Comparison of ENCODE assay signal across 1 cellular context in genomic region chr6:28943557-28944411, GRCh38.
TF ChIP-seq lines count a peak whose summit lies in the region.

No MANE protein-coding gene starts in this region.

TF ChIP-seq in HepG2, 621 proteins besides CTCF, POLR2A, EP300 and RAD21 (continued from another document and continues in another):
- peak; percentile 43 for TF ChIP-seq HNF1B (CRISPR knock-in tag; IDR thresholded peaks at IDR 0.05)
- no peak for TF ChIP-seq ZNF879 (CRISPR knock-in tag; IDR thresholded peaks at IDR 0.05)
- TF ChIP-seq ZBTB37 (CRISPR knock-in tag; IDR thresholded peaks at IDR 0.05): 0 out of 2 replicates have a peak, but pooled peaks have one; percentile 61
- TF ChIP-seq ZNF567 (CRISPR knock-in tag; IDR thresholded peaks at IDR 0.05; ENCODE audit: borderline replicate concordance): peak; percentile 93
- TF ChIP-seq MAF1 (CRISPR knock-in tag; IDR thresholded peaks at IDR 0.05; ENCODE audit: borderline replicate concordance): peak; percentile 81; the same call in 1 of the 2 replicates
- TF ChIP-seq ZNF891 (CRISPR knock-in tag; IDR thresholded peaks at IDR 0.05): peak; percentile 83
- TF ChIP-seq HOXA5 (CRISPR knock-in tag; IDR thresholded peaks at IDR 0.05): peak; percentile 81
- TF ChIP-seq, protein P1, sequence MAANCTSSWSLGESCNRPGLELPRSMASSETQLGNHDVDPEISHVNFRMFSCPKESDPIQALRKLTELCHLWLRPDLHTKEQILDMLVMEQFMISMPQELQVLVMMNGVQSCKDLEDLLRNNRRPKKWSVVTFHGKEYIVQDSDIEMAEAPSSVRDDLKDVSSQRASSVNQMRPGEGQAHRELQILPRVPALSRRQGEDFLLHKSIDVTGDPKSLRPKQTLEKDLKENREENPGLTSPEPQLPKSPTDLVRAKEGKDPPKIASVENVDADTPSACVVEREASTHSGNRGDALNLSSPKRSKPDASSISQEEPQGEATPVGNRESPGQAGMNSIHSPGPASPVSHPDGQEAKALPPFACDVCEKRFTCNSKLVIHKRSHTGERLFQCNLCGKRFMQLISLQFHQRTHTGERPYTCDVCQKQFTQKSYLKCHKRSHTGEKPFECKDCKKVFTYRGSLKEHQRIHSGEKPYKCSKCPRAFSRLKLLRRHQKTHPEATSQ (CRISPR knock-in tag; IDR thresholded peaks at IDR 0.05; ENCODE audit: borderline replicate concordance): no peak
- peak; percentile 75 for TF ChIP-seq GATAD2A (CRISPR knock-in tag; IDR thresholded peaks at IDR 0.05)
- TF ChIP-seq ZNF780A (CRISPR knock-in tag; IDR thresholded peaks at IDR 0.05): no peak
- TF ChIP-seq CHD4 (IDR thresholded peaks at IDR 0.05; ENCODE audit: borderline replicate concordance, low read length): peak; percentile 91; the same call in 1 of the 2 replicates
- TF ChIP-seq ASH2L (IDR thresholded peaks at IDR 0.05; ENCODE audit: insufficient read length, low read depth, low read length): peak; percentile 43
- TF ChIP-seq ZNF569 (CRISPR knock-in tag; IDR thresholded peaks at IDR 0.05; ENCODE audit: borderline replicate concordance): no peak
- no peak for TF ChIP-seq ZNF337 (CRISPR knock-in tag; IDR thresholded peaks at IDR 0.05; ENCODE audit: borderline replicate concordance, low read depth)
- no peak for TF ChIP-seq TAF15 (IDR thresholded peaks at IDR 0.05; ENCODE audit: low read depth, low read length, poor library complexity, severe bottlenecking)
- no peak for TF ChIP-seq NCOA2 (CRISPR knock-in tag; IDR thresholded peaks at IDR 0.05)
- no peak for TF ChIP-seq ZNF460 (CRISPR knock-in tag; IDR thresholded peaks at IDR 0.05; ENCODE audit: borderline replicate concordance)
- TF ChIP-seq ZFX (CRISPR knock-in tag; IDR thresholded peaks at IDR 0.05; ENCODE audit: low read depth): peak; percentile 56
- TF ChIP-seq, protein P2, sequence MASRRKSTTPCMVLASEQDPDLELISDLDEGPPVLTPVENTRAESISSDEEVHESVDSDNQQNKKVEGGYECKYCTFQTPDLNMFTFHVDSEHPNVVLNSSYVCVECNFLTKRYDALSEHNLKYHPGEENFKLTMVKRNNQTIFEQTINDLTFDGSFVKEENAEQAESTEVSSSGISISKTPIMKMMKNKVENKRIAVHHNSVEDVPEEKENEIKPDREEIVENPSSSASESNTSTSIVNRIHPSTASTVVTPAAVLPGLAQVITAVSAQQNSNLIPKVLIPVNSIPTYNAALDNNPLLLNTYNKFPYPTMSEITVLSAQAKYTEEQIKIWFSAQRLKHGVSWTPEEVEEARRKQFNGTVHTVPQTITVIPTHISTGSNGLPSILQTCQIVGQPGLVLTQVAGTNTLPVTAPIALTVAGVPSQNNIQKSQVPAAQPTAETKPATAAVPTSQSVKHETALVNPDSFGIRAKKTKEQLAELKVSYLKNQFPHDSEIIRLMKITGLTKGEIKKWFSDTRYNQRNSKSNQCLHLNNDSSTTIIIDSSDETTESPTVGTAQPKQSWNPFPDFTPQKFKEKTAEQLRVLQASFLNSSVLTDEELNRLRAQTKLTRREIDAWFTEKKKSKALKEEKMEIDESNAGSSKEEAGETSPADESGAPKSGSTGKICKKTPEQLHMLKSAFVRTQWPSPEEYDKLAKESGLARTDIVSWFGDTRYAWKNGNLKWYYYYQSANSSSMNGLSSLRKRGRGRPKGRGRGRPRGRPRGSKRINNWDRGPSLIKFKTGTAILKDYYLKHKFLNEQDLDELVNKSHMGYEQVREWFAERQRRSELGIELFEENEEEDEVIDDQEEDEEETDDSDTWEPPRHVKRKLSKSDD (CRISPR knock-in tag; IDR thresholded peaks at IDR 0.05; ENCODE audit: low read depth): peak; percentile 53; the same call in 1 of the 2 replicates
- TF ChIP-seq PHF20 (CRISPR knock-in tag; IDR thresholded peaks at IDR 0.05): no peak; the same call in 1 of the 2 replicates
- no peak for TF ChIP-seq HNRNPLL (IDR thresholded peaks at IDR 0.05; ENCODE audit: low read depth, low read length, poor library complexity, severe bottlenecking)
- no peak for TF ChIP-seq MAFG (CRISPR knock-in tag; IDR thresholded peaks at IDR 0.05)
- peak; percentile 5; the same call in 1 of the 2 replicates for TF ChIP-seq MEIS2 (CRISPR knock-in tag; IDR thresholded peaks at IDR 0.05)
- no peak for TF ChIP-seq ATM (IDR thresholded peaks at IDR 0.05; ENCODE audit: borderline replicate concordance)
- no peak for TF ChIP-seq TBX3 (IDR thresholded peaks at IDR 0.05; ENCODE audit: borderline replicate concordance)
- no peak for TF ChIP-seq HNRNPUL1 (IDR thresholded peaks at IDR 0.05; ENCODE audit: low read depth, low read length)
- TF ChIP-seq MXI1 (IDR thresholded peaks at IDR 0.05; ENCODE audit: borderline replicate concordance, low read depth, low read length): peak; percentile 73; the same call in 1 of the 3 replicates
- 0 out of 2 replicates have a peak, but pooled peaks have one; percentile 39 for TF ChIP-seq RFXANK (CRISPR knock-in tag; IDR thresholded peaks at IDR 0.05)
- TF ChIP-seq TRIM22 (IDR thresholded peaks at IDR 0.05): no peak
- TF ChIP-seq, protein P3, sequence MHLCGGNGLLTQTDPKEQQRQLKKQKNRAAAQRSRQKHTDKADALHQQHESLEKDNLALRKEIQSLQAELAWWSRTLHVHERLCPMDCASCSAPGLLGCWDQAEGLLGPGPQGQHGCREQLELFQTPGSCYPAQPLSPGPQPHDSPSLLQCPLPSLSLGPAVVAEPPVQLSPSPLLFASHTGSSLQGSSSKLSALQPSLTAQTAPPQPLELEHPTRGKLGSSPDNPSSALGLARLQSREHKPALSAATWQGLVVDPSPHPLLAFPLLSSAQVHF (CRISPR knock-in tag; IDR thresholded peaks at IDR 0.05): no peak
- no peak for TF ChIP-seq ZNF256 (CRISPR knock-in tag; conservative IDR thresholded peaks at IDR 0.05)
- TF ChIP-seq, protein P4, sequence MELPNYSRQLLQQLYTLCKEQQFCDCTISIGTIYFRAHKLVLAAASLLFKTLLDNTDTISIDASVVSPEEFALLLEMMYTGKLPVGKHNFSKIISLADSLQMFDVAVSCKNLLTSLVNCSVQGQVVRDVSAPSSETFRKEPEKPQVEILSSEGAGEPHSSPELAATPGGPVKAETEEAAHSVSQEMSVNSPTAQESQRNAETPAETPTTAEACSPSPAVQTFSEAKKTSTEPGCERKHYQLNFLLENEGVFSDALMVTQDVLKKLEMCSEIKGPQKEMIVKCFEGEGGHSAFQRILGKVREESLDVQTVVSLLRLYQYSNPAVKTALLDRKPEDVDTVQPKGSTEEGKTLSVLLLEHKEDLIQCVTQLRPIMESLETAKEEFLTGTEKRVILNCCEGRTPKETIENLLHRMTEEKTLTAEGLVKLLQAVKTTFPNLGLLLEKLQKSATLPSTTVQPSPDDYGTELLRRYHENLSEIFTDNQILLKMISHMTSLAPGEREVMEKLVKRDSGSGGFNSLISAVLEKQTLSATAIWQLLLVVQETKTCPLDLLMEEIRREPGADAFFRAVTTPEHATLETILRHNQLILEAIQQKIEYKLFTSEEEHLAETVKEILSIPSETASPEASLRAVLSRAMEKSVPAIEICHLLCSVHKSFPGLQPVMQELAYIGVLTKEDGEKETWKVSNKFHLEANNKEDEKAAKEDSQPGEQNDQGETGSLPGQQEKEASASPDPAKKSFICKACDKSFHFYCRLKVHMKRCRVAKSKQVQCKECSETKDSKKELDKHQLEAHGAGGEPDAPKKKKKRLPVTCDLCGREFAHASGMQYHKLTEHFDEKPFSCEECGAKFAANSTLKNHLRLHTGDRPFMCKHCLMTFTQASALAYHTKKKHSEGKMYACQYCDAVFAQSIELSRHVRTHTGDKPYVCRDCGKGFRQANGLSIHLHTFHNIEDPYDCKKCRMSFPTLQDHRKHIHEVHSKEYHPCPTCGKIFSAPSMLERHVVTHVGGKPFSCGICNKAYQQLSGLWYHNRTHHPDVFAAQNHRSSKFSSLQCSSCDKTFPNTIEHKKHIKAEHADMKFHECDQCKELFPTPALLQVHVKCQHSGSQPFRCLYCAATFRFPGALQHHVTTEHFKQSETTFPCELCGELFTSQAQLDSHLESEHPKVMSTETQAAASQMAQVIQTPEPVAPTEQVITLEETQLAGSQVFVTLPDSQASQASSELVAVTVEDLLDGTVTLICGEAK (IDR thresholded peaks at IDR 0.05): no peak
- TF ChIP-seq, protein P4 (CRISPR knock-in tag; IDR thresholded peaks at IDR 0.05): no peak; the same call in 1 of the 2 replicates
- TF ChIP-seq ZNF616 (CRISPR knock-in tag; IDR thresholded peaks at IDR 0.05; ENCODE audit: low read depth): no peak
- TF ChIP-seq CCAR2 (optimal IDR thresholded peaks at IDR 0.05; ENCODE audit: low read depth, low read length): no peak
- peak; percentile 63 for TF ChIP-seq ZNF761 (CRISPR knock-in tag; conservative IDR thresholded peaks at IDR 0.05)
- TF ChIP-seq ZNF615 (CRISPR knock-in tag; IDR thresholded peaks at IDR 0.05; ENCODE audit: borderline replicate concordance): peak; percentile 30; the same call in 1 of the 2 replicates
- TF ChIP-seq SPEN (CRISPR knock-in tag; IDR thresholded peaks at IDR 0.05; ENCODE audit: low read depth): peak; percentile 46; the same call in 1 of the 2 replicates
- TF ChIP-seq ZNF597 (CRISPR knock-in tag; IDR thresholded peaks at IDR 0.05): no peak
- no peak for TF ChIP-seq MIXL1 (CRISPR knock-in tag; IDR thresholded peaks at IDR 0.05)
- no peak for TF ChIP-seq ZNF850 (CRISPR knock-in tag; conservative IDR thresholded peaks at IDR 0.05)
- peak; percentile 91 for TF ChIP-seq TARDBP (CRISPR knock-in tag; IDR thresholded peaks at IDR 0.05)
- no peak for TF ChIP-seq TRIM24 (CRISPR knock-in tag; IDR thresholded peaks at IDR 0.05)
- peak; percentile 62 for TF ChIP-seq MYC (CRISPR knock-in tag; IDR thresholded peaks at IDR 0.05; ENCODE audit: borderline replicate concordance)
- TF ChIP-seq EEA1 (CRISPR knock-in tag; IDR thresholded peaks at IDR 0.05; ENCODE audit: borderline replicate concordance): no peak
- TF ChIP-seq ATF7-NPFF (CRISPR knock-in tag; IDR thresholded peaks at IDR 0.05; ENCODE audit: low read depth): 0 out of 2 replicates have a peak, but pooled peaks have one; percentile 51
- TF ChIP-seq ZNF3 (CRISPR knock-in tag; IDR thresholded peaks at IDR 0.05): no peak; the same call in 1 of the 2 replicates
